8 cellular contexts compared by ENCODE assay signal in genomic region chr19:17448190-17448967, GRCh38. TPM values are rescaled to one million over a fixed set of nuclear protein-coding genes. Genes with fewer than 3 reads are reported as not detected.
DNase-seq lines count a peak whose midpoint lies in the region; ATAC-seq, FAIRE-seq and TF ChIP-seq lines count a peak whose summit lies in the region.

TMEM221 (minus strand) TSS chr19:17448668; CDS start chr19:17448462, 206 bp downstream.

- no peaks in the 10 kb centered on the region; the same call in 2 of the 3 replicates for H3K9me3 ChIP-seq in GM12878 (replicated peaks; ENCODE audit: control insufficient read depth, insufficient read depth, low read length)

- intact Hi-C loops in GM12878 (cut with micrococcal nuclease; ENCODE audit: unreplicated experiment): loop anchor here (10.0 kb wide), 1 partner anchor 406 kb away; the partner anchor contains the start of gene RPL18A

- no peak for FAIRE-seq in GM12878 (lab: Jason Lieb, UNC)

- 34% methylated on average over 50 of the region's 77 CpGs for WGBS in GM12878 (ENCODE audit: insufficient coverage, insufficient replicate concordance, low lambda C conversion rate, missing lambda C conversion rate)

- H3K4me2 ChIP-seq in GM12878 (ENCODE audit: control insufficient read depth, insufficient read depth): peak within 1 kb of the TSS; percentile 38; the same call in 1 of the 2 replicates

- H4K20me1 ChIP-seq in GM12878 (ENCODE audit: control insufficient read depth, insufficient read depth): no peaks in the 10 kb centered on the region; the same call in 1 of the 2 replicates

- peaks cover 2 to 5% of the 10 kb centered on the region in 2 experiments; a peak in 3 of 4 replicates for H3K27me3 ChIP-seq in GM12878 (replicated peaks in 1 of 2; ENCODE audit: control insufficient read depth in 2 of 2, insufficient read depth in 2 of 2, low read length in 1 of 2)

- peaks cover 11% of the 10 kb centered on the region for H3K4me1 ChIP-seq in GM12878 (ENCODE audit: control insufficient read depth, insufficient read depth, low read length)

- TF ChIP-seq POLR2A in GM12878 (IDR thresholded peaks at IDR 0.05; ENCODE audit: low read depth, low read length): no peak

- no peak within 1 kb of the TSS for H3K4me3 ChIP-seq in GM12878

- no peak within 1 kb of the TSS for H2AFZ ChIP-seq in GM12878 (ENCODE audit: control insufficient read depth, low read depth, low read length)

- no peak for TF ChIP-seq RAD21 in GM12878 (IDR thresholded peaks at IDR 0.05; ENCODE audit: insufficient read depth, low read depth, low read length)

- H3K79me2 ChIP-seq in GM12878 (ENCODE audit: control insufficient read depth, insufficient read depth, low read length): no peaks in the 10 kb centered on the region

- peak; percentile 84 for DNase-seq in GM20000 (ENCODE audit: low spot score)
- peak; percentile 18 to 51 (median 35) for DNase-seq in T-helper 2 cell
- no peak for DNase-seq in GM12878 (ENCODE audit: low read depth, low spot score)
- peak; percentile 69 for DNase-seq in islet precursor cell
- peak; percentile 47 for DNase-seq in stimulated activated CD4-positive, alpha-beta T cell treated with anti-CD3 and anti-CD28 coated beads, Interleukin-4, amount 100 ng/mL, for 48 hours (ENCODE audit: low read depth in 2 of 2)

- ATAC-seq in GM12878 (peak; percentile 80), GM21737 (IDR thresholded peaks at IDR 0.05; ENCODE audit: unreplicated experiment) (no peak), GM19324 (IDR thresholded peaks at IDR 0.05; ENCODE audit: low FRiP score, unreplicated experiment) (no peak)

- CTCF ChIA-PET in GM12878 (lab: Yijun Ruan, JAX): interaction anchor here (2.8 kb wide), 1 partner anchor 18 kb away, joined by 12 read pairs; no protein-coding TSS in a partner anchor

- in situ Hi-C loops in GM12878 (cut with MboI): no loop called here

- SMC1A ChIA-PET in GM12878 (lab: Charles Lee; ENCODE audit: uncharacterized antibody, unreplicated experiment): no interaction called here

- RAD21 ChIA-PET in GM12878 (lab: Charles Lee; ENCODE audit: unreplicated experiment): interaction anchor here (0.7 kb wide), 1 partner anchor 18 kb away, joined by 4 read pairs; no protein-coding TSS in a partner anchor

- TF ChIP-seq EP300 in GM12878 (IDR thresholded peaks at IDR 0.05; ENCODE audit: borderline replicate concordance in 1 of 2, control insufficient read depth in 1 of 2, low read depth in 2 of 2, low read length in 2 of 2): no peak

- TF ChIP-seq CTCF in 22Rv1 (IDR thresholded peaks at IDR 0.05) (peak; percentile 76), GM20000 (IDR thresholded peaks at IDR 0.05; ENCODE audit: extremely low read depth, missing control alignments) (peak; percentile 52), GM12878 (IDR thresholded peaks at IDR 0.05 in 2 of 3, conservative IDR thresholded peaks at IDR 0.05 in 1 of 3; ENCODE audit: control insufficient read depth in 2 of 3, extremely low read depth in 1 of 3, insufficient read depth in 1 of 3, low read depth in 3 of 3, low read length in 3 of 3) (peak; percentile 28 to 40 (median 40); a peak in 4 of 6 replicates)

- POLR2A ChIA-PET in GM12878 (lab: Charles Lee): no interaction called here

- no peak within 1 kb of the TSS for H3K9ac ChIP-seq in GM12878 (ENCODE audit: control insufficient read depth, insufficient read depth, low read length)

- no peak within 1 kb of the TSS for H3K27ac ChIP-seq in 22Rv1
- H3K27ac ChIP-seq in GM12878 (ENCODE audit: control insufficient read depth, insufficient read depth): no peak within 1 kb of the TSS

- H3K36me3 ChIP-seq in GM12878 (ENCODE audit: control insufficient read depth in 2 of 2, insufficient read depth in 2 of 2, low read length in 1 of 2): no peaks in the 10 kb centered on the region

- BruUV-seq in GM12878 (replicated peaks; lab: Mats Ljungman, UMichigan): no TSS peak

TF ChIP-seq in GM12878, 131 proteins besides CTCF, POLR2A, EP300 and RAD21:
- TF ChIP-seq NR2C1 (IDR thresholded peaks at IDR 0.05) (peak; percentile 27; the same call in 1 of the 2 replicates), ZNF274 (IDR thresholded peaks at IDR 0.05; ENCODE audit: insufficient read depth, insufficient read length) (no peak)
TF ChIP-seq in GM12878: peak in this region for 1.

RNA-seq across cellular contexts. Expression of gene TMEM221, which starts in this region (rescaled TPM):
- total RNA-seq in GM12878 (2013; cell fraction: nucleolus; rRNA removed): not detected in 2 replicates
- total RNA-seq in GM12878 (2014; rRNA removed) (not detected in 2 replicates), GM12878 (2014; rRNA removed; fragmentation: Illumina TruSeq; extraction: Trizol) (not detected in 2 replicates), GM12878 (2021) (not detected in 2 replicates)
- polyA plus RNA-seq in GM12878 (2011; ENCODE audit: low read depth): 0.13 TPM
- polyA plus RNA-seq in GM12878 (2011; rRNA removed) (not detected in 2 replicates), GM12878 (2014; fragmentation: Illumina TruSeq; extraction: Trizol) (not detected in 2 replicates), GM12878 (2014; fragmentation: Nextera tagmentation; extraction: Ambion mirVana) (under 1 TPM in 1 of 2 experiments, not detected in 1; 0.04 TPM), GM12878 (2014; rRNA removed) (not detected in 2 replicates), GM12878 (2016; fragmentation: Nextera tagmentation; extraction: Ambion mirVana) (under 1 TPM in 1 of 2 experiments, not detected in 1; 0.24 TPM)
- not detected in 2 replicates for polyA plus RNA-seq in GM12878 (2011; cell fraction: cytosol; rRNA removed)
- polyA plus RNA-seq in GM12878 (2011; cell fraction: nucleus; rRNA removed): not detected in 2 replicates
- 0.06 TPM in 1 of 2 replicates, not detected in the other for polyA plus RNA-seq in GM12878 (2012)
- polyA minus RNA-seq in GM12878 (2011; rRNA and poly(A)+ RNA removed): not detected in 2 replicates
- polyA minus RNA-seq in GM12878 (2011; cell fraction: cytosol; rRNA and poly(A)+ RNA removed): not detected in 2 replicates
- not detected in 2 replicates for polyA minus RNA-seq in GM12878 (2011; cell fraction: nucleus; rRNA and poly(A)+ RNA removed)

Comparison
In these comparisons a context has a peak if more than half of its experiments do, and no peak if none do; other contexts are left out.
1. Peak in ATAC-seq and H3K4me2 ChIP-seq in GM12878; RNA of the gene not detected or under 1 TPM.